ENCODE assay signal across 8 cellular contexts in the genomic region with DNA sequence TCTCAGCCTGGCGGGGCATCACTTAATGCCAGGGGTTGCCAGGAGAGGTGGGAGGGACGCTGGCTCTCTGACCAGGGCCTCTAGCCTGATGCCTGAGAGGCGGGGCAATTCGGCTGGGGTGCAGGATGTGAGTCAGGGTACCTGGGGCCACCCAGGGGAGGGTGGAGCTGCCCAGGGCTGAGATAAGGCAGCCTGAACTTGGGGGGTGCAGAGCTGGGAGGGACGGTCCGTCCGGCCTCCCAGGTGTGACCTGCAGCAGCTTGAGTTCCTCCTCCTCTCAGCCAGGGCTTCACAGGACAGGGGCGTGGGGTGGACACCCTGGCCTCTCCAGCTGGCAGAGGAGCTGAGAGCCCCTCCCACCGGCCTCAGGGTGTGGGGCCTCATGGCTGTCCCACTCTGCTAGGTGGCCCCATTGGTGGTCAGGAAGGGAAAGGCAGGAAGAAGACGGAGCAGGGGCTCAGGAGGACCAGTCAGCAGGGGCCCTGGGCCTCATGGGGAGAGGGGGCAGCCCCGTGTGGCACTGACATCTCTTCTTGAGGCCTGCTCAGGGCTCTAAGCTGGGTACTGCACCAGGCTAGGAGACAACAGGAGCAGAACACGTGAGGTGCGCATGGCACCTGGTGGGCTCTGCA. TPM values are rescaled to one million over a fixed set of nuclear protein-coding genes. Genes with fewer than 3 reads are reported as not detected.
DNase-seq lines count a peak whose midpoint lies in the region; ATAC-seq and TF ChIP-seq lines count a peak whose summit lies in the region.

No MANE protein-coding gene starts in this region.

- no peak for ATAC-seq in GM19467 (IDR thresholded peaks at IDR 0.05; ENCODE audit: unreplicated experiment)

- TF ChIP-seq CTCF in chondrocyte (IDR thresholded peaks at IDR 0.05) (no peak), neural crest cell (conservative IDR thresholded peaks at IDR 0.05) (no peak)

- DNase-seq in GM03348 (ENCODE audit: low spot score) (peak; percentile 42), SJCRH30 (peak; percentile 45 to 51), chondrocyte (ENCODE audit: low spot score) (no peak), neural crest cell (ENCODE audit: low read depth, low spot score) (no peak), NCI-H2227 (lab: John Stamatoyannopoulos, UW; ENCODE audit: unreplicated experiment) (no peak), dermis blood vessel endothelial cell (no peak)
- DNase-seq in central memory CD4-positive, alpha-beta T cell: no peak

- peak overlapping the region; percentile 80 for H3K4me3 ChIP-seq in SJCRH30

- H3K27me3 Mint-ChIP-seq in chondrocyte (ENCODE audit: low read depth) (no peaks in the 10 kb centered on the region), neural crest cell (ENCODE audit: low read depth) (no peaks in the 10 kb centered on the region)

- H3K27ac Mint-ChIP-seq in chondrocyte (ENCODE audit: unreplicated experiment) (peak overlapping the region; percentile 74), neural crest cell (ENCODE audit: unreplicated experiment) (no peak overlapping the region)

- no peak overlapping the region; the same call in 1 of the 2 replicates for H3K27ac ChIP-seq in SJCRH30

- H3K36me3 Mint-ChIP-seq in chondrocyte (ENCODE audit: low read depth): peaks cover 10% of the 10 kb centered on the region
- no peaks in the 10 kb centered on the region for H3K36me3 Mint-ChIP-seq in neural crest cell (ENCODE audit: low read depth)

- peaks cover 3% of the 10 kb centered on the region; the same call in 1 of the 2 replicates for H3K27me3 ChIP-seq in SJCRH30

- peak overlapping the region; percentile 57 for H3K4me3 Mint-ChIP-seq in chondrocyte (ENCODE audit: unreplicated experiment)
- peak overlapping the region; percentile 47 for H3K4me3 Mint-ChIP-seq in neural crest cell

- H3K4me1 Mint-ChIP-seq in chondrocyte (ENCODE audit: low read depth) (peaks cover 45% of the 10 kb centered on the region), neural crest cell (peaks cover 15% of the 10 kb centered on the region)

- peaks cover 18% of the 10 kb centered on the region for H3K36me3 ChIP-seq in SJCRH30

- H3K9me3 Mint-ChIP-seq in chondrocyte (ENCODE audit: low read depth): no peaks in the 10 kb centered on the region
- no peaks in the 10 kb centered on the region for H3K9me3 Mint-ChIP-seq in neural crest cell

- no peaks in the 10 kb centered on the region for H3K9me3 ChIP-seq in SJCRH30 (replicated peaks)

- H3K4me1 ChIP-seq in SJCRH30: peaks cover 15% of the 10 kb centered on the region

RNA-seq across cellular contexts. Expression of gene RPS6KA4, which starts 0.9 kb away (rescaled TPM):
- total RNA-seq in SJCRH30 (2014; rRNA removed; shearing (Covaris generic)): 15.4 and 18.6 TPM in 2 replicates
- total RNA-seq in chondrocyte (32.7 to 43.6 TPM (median 34.9 TPM) in 3 replicates), neural crest cell (12.6 and 17.6 TPM in 2 replicates), dermis blood vessel endothelial cell (35.9 and 46.6 TPM in 2 replicates)

RNA-seq across cellular contexts. Expression of gene CCDC88B, which starts 18.0 kb away (rescaled TPM):
- total RNA-seq in SJCRH30 (2014; rRNA removed; shearing (Covaris generic)): 0.59 and 0.96 TPM in 2 replicates
- 0.82 to 1.3 TPM (median 0.99 TPM) in 3 replicates for total RNA-seq in chondrocyte
- total RNA-seq in neural crest cell: 0.91 and 1.1 TPM in 2 replicates
- 0.56 and 1.2 TPM in 2 replicates for total RNA-seq in dermis blood vessel endothelial cell

RNA-seq across cellular contexts. Expression of gene PRDX5, which starts 40.1 kb away (rescaled TPM):
- 105 and 130 TPM in 2 replicates for total RNA-seq in SJCRH30 (2014; rRNA removed; shearing (Covaris generic))
- total RNA-seq in chondrocyte (181 to 234 TPM (median 232 TPM) in 3 replicates), neural crest cell (148 and 168 TPM in 2 replicates), dermis blood vessel endothelial cell (129 and 245 TPM in 2 replicates)

RNA-seq across cellular contexts. Expression of gene TRMT112, which starts 40.7 kb away (rescaled TPM):
- 185 and 215 TPM in 2 replicates for total RNA-seq in SJCRH30 (2014; rRNA removed; shearing (Covaris generic))
- total RNA-seq in chondrocyte (122 to 182 TPM (median 126 TPM) in 3 replicates), neural crest cell (201 and 207 TPM in 2 replicates), dermis blood vessel endothelial cell (202 and 290 TPM in 2 replicates)

RNA-seq across cellular contexts. Expression of gene ESRRA, which starts 52.7 kb away (rescaled TPM):
- total RNA-seq in SJCRH30 (2014; rRNA removed; shearing (Covaris generic)): 22.6 and 23.8 TPM in 2 replicates
- 25.6 to 30.7 TPM (median 29.6 TPM) in 3 replicates for total RNA-seq in chondrocyte
- total RNA-seq in neural crest cell: 33.8 and 34.7 TPM in 2 replicates
- total RNA-seq in dermis blood vessel endothelial cell: 60.3 and 76.7 TPM in 2 replicates

Comparison
In these comparisons a context has a peak if more than half of its experiments do, and no peak if none do; other contexts are left out.
1. DNase-seq: peak in GM03348 (single experiment) and SJCRH30 (2 of 2); none in chondrocyte (single experiment), neural crest cell (single experiment), NCI-H2227 (single experiment), dermis blood vessel endothelial cell (single experiment) and central memory CD4-positive, alpha-beta T cell (single experiment).